9 cellular contexts compared by ENCODE assay signal in the genomic region with DNA sequence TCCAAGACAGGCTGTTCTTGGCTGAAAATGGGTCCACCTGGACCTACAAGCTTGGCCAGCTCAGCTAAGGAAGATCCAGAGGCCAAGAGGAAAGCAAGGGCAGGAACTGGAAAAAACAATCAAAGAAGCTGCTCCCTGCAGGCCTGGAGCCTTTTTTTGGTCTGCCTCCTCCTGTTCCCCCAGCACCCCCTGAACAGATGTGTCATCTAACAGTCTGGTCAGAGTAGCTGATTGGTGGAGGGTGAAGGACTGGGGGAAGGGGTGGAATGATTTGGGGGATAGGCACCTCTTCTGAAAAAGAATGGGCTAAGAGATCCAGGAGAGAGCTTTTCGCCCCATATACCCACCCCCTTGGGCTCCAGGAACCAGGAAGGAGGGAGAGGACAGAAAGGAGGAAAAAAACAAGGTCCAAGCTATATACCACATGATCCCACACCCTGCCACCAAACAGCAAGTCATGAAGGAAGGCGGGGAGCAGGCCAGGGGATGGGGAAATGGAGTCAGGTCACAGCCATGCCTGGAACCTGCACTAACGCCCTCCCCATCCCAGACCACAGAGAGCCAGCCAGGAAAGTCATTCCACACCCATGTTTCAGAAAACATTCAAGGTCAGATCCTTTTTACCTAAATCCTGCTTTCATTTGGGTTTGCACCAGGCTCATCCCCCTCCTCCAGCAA. TPM values are rescaled to one million over a fixed set of nuclear protein-coding genes. Genes with fewer than 3 reads are reported as not detected.
DNase-seq lines count a peak whose midpoint lies in the region; ATAC-seq and TF ChIP-seq lines count a peak whose summit lies in the region.
"Had no signal": no experiment of that assay in that cellular context is flagged by ENCODE, and none has a peak within 500 bp of the region (broad histone marks: within the 10 kb centered on the region; RNA-seq: fewer than 3 reads in every experiment).

No MANE protein-coding gene starts in this region.

- TF ChIP-seq CTCF in CD4-positive, alpha-beta T cell (IDR thresholded peaks at IDR 0.05) = no peak
- TF ChIP-seq CTCF in PC-9 (conservative IDR thresholded peaks at IDR 0.05) = no peak
- TF ChIP-seq CTCF in neural progenitor cell (IDR thresholded peaks at IDR 0.05) = no peak

- peaks cover 41% of the 10 kb centered on the region for H3K4me1 Mint-ChIP-seq in CD4-positive, alpha-beta T cell (ENCODE audit: low read depth)
- peaks cover 20% of the 10 kb centered on the region for H3K4me1 Mint-ChIP-seq in neural progenitor cell

- no peak overlapping the region for H3K27ac Mint-ChIP-seq in CD4-positive, alpha-beta T cell
- no peak overlapping the region for H3K27ac Mint-ChIP-seq in neural progenitor cell

- H3K27ac ChIP-seq in CD4-positive, alpha-beta T cell (ENCODE audit: low read depth, low read length) = no peak overlapping the region
- peak overlapping the region; percentile 57 for H3K27ac ChIP-seq in PC-9
- peak overlapping the region; percentile 83 to 85 for H3K27ac ChIP-seq in esophagus (ENCODE audit: low read depth in 2 of 2, low read length in 1 of 2)
- H3K27ac ChIP-seq in neural progenitor cell = no peak overlapping the region

- BruUV-seq in PC-9 (replicated peaks; lab: Mats Ljungman, UMichigan) = no TSS peak

- 67 to 75% methylated on average over 3 of the region's 3 CpGs for WGBS in esophagus, 2 donors

- no peaks in the 10 kb centered on the region for H3K9me3 Mint-ChIP-seq in CD4-positive, alpha-beta T cell
- H3K9me3 Mint-ChIP-seq in neural progenitor cell = no peaks in the 10 kb centered on the region

- CTCF ChIA-PET in CD4-positive, alpha-beta T cell (lab: Charles Lee) = interaction anchor here (1.0 to 4.2 kb wide), 3 partner anchors 67 to 218 kb away, joined by 3 to 20 read pairs (median 3); no protein-coding TSS in a partner anchor
- CTCF ChIA-PET in PC-9 (lab: Charles Lee) = interaction anchor here (0.6 to 1.4 kb wide), 5 partner anchors 21 to 636 kb away, joined by 3 to 15 read pairs (median 4); no protein-coding TSS in a partner anchor

- peaks cover 20% of the 10 kb centered on the region for H3K4me1 ChIP-seq in PC-9 (replicated peaks; ENCODE audit: insufficient read depth)
- peaks cover 10 to 19% of the 10 kb centered on the region in 2 donors for H3K4me1 ChIP-seq in esophagus (ENCODE audit: control insufficient read depth in 2 of 2, insufficient read depth in 2 of 2, low read length in 1 of 2)
- peaks cover 20% of the 10 kb centered on the region for H3K4me1 ChIP-seq in neural progenitor cell

- H4K20me1 ChIP-seq in PC-9 (ENCODE audit: insufficient read depth) = peaks cover 4% of the 10 kb centered on the region; the same call in 1 of the 2 replicates
- peaks cover 29% of the 10 kb centered on the region for H4K20me1 ChIP-seq in neural progenitor cell (ENCODE audit: low read depth)

- peaks cover 63% of the 10 kb centered on the region for H3K79me2 ChIP-seq in PC-9 (ENCODE audit: low read depth)
- no peaks in the 10 kb centered on the region for H3K79me2 ChIP-seq in neural progenitor cell (ENCODE audit: low read depth)

- no peaks in the 10 kb centered on the region for H3K27me3 Mint-ChIP-seq in CD4-positive, alpha-beta T cell
- peaks cover 8% of the 10 kb centered on the region for H3K27me3 Mint-ChIP-seq in neural progenitor cell (ENCODE audit: insufficient read depth, low read depth)

- no peak for TF ChIP-seq POLR2A in erythroblast (IDR thresholded peaks at IDR 0.05; ENCODE audit: low read length)

- H3K27me3 ChIP-seq in CD4-positive, alpha-beta T cell (ENCODE audit: control insufficient read depth, insufficient read depth, low read length) = no peaks in the 10 kb centered on the region
- H3K27me3 ChIP-seq in PC-9 (ENCODE audit: insufficient read depth, low read depth) = no peaks in the 10 kb centered on the region
- H3K27me3 ChIP-seq in esophagus (ENCODE audit: control insufficient read depth in 1 of 2, insufficient read depth in 2 of 2, low read length in 2 of 2) = no peaks in the 10 kb centered on the region
- H3K27me3 ChIP-seq in neural progenitor cell = peaks cover 40% of the 10 kb centered on the region

- H3F3A ChIP-seq in PC-9 (ENCODE audit: insufficient read depth, low read depth) (peaks cover 31% of the 10 kb centered on the region), neural progenitor cell (ENCODE audit: low read depth) (peaks cover 37% of the 10 kb centered on the region)

- H3K4me2 ChIP-seq in PC-9 (peak overlapping the region; percentile 98), neural progenitor cell (peak overlapping the region; percentile 87)

- H3K36me3 ChIP-seq in PC-9 (ENCODE audit: low read depth) = no peaks in the 10 kb centered on the region
- H3K36me3 ChIP-seq in esophagus (ENCODE audit: control insufficient read depth in 2 of 2, insufficient read depth in 2 of 2, low read length in 1 of 2) = no peaks in the 10 kb centered on the region
- no peaks in the 10 kb centered on the region for H3K36me3 ChIP-seq in neural progenitor cell

- DNase-seq in CD4-positive, alpha-beta T cell = no peak
- no peak for DNase-seq in PC-9
- no peak for DNase-seq in neural progenitor cell (ENCODE audit: low spot score)
- no peak for DNase-seq in erythroblast (lab: John Stamatoyannopoulos, UW)
- no peak for DNase-seq in activated gamma-delta T cell (lab: John Stamatoyannopoulos, UW)
- DNase-seq: NCI-H1092 had no signal

- H3K9ac ChIP-seq in neural progenitor cell = no peak overlapping the region

- peak overlapping the region; percentile 86 for H3K4me3 Mint-ChIP-seq in CD4-positive, alpha-beta T cell
- H3K4me3 Mint-ChIP-seq in neural progenitor cell = peak overlapping the region; percentile 93

- intact Hi-C loops in CD4-positive, alpha-beta T cell (cut with DNase I, micrococcal nuclease) = loop anchor here (2.0 to 5.0 kb wide), 6 partner anchors 38 to 1727 kb away; partner anchors contain the start of genes ALMS1 (in 1 of the 2), EXOC6B (in 1 of the 2), SFXN5 (in 1 of the 2) and SMYD5 (in 1 of the 2)
- intact Hi-C loops in PC-9 (cut with micrococcal nuclease; ENCODE audit: unreplicated experiment) = no loop called here

- no peak for ATAC-seq in CD4-positive, alpha-beta T cell (ENCODE audit: poor library complexity)
- ATAC-seq in HG02623 (IDR thresholded peaks at IDR 0.05; ENCODE audit: unreplicated experiment) = no peak
- no peak for ATAC-seq in GM21737 (IDR thresholded peaks at IDR 0.05; ENCODE audit: unreplicated experiment)

- H2AFZ ChIP-seq in PC-9 (peak overlapping the region; percentile 99; the same call in 1 of the 2 replicates), neural progenitor cell (replicated peaks) (no peak overlapping the region)

- POLR2A ChIA-PET in CD4-positive, alpha-beta T cell (lab: Charles Lee) = interaction anchor here (1.9 to 2.6 kb wide), 2 partner anchors 11 to 40 kb away, joined by 7 to 16 read pairs; partner anchors contain the start of gene SFXN5
- POLR2A ChIA-PET in PC-9 (lab: Charles Lee; ENCODE audit: unreplicated experiment) = interaction anchor here (0.6 kb wide), 1 partner anchor 45 kb away, joined by 8 read pairs; no protein-coding TSS in a partner anchor

- H3K4me3 ChIP-seq in PC-9 (peak overlapping the region; percentile 96), esophagus (ENCODE audit: low read depth in 1 of 2, low read length in 2 of 2) (peak overlapping the region; percentile 80 to 85), neural progenitor cell (no peak overlapping the region)

- H3K36me3 Mint-ChIP-seq in CD4-positive, alpha-beta T cell (ENCODE audit: low read depth) = no peaks in the 10 kb centered on the region
- peaks cover 3% of the 10 kb centered on the region for H3K36me3 Mint-ChIP-seq in neural progenitor cell

- H3K9me3 ChIP-seq in CD4-positive, alpha-beta T cell (ENCODE audit: control insufficient read depth, low read length) = no peaks in the 10 kb centered on the region
- H3K9me3 ChIP-seq in PC-9 (ENCODE audit: insufficient read depth, low read depth) = no peaks in the 10 kb centered on the region
- no peaks in the 10 kb centered on the region for H3K9me3 ChIP-seq in esophagus (ENCODE audit: control insufficient read depth in 2 of 2, insufficient read depth in 1 of 2, low read depth in 1 of 2, low read length in 1 of 2)
- no peaks in the 10 kb centered on the region for H3K9me3 ChIP-seq in neural progenitor cell (ENCODE audit: low read depth)

- H3K9me2 ChIP-seq in PC-9 (ENCODE audit: insufficient read depth) = no peaks in the 10 kb centered on the region

RNA-seq across cellular contexts. Expression of gene RAB11FIP5, which starts 2.0 kb away (rescaled TPM):
- 10 to 100 TPM; 12.6 to 13.8 TPM for total RNA-seq in CD4-positive, alpha-beta T cell
- total RNA-seq in PC-9 (2021) (24.4 and 25.0 TPM in 2 replicates), neural progenitor cell (ENCODE audit: low replicate concordance) (4.2 and 6.8 TPM in 2 replicates)
- polyA plus RNA-seq in esophagus = 1 to 10 TPM; 8.1 to 8.7 TPM

RNA-seq across cellular contexts. Expression of gene SFXN5, which starts 39.2 kb away (rescaled TPM):
- total RNA-seq in CD4-positive, alpha-beta T cell = 1 to 10 TPM; 5.1 to 5.4 TPM
- total RNA-seq in PC-9 (2021) (12.5 and 15.2 TPM in 2 replicates), neural progenitor cell (ENCODE audit: low replicate concordance) (3.4 and 7.3 TPM in 2 replicates)
- polyA plus RNA-seq in esophagus = 1 to 10 TPM; 4.2 to 6.6 TPM

Comparison
In these comparisons a context has a peak if more than half of its experiments do, and no peak if none do; other contexts are left out.
1. H3K27ac ChIP-seq: peak in PC-9 (single experiment) and esophagus (2 of 2); none in CD4-positive, alpha-beta T cell (single experiment) and neural progenitor cell (single experiment).